ENCODE assay signal across 1 cellular context in the genomic region with DNA sequence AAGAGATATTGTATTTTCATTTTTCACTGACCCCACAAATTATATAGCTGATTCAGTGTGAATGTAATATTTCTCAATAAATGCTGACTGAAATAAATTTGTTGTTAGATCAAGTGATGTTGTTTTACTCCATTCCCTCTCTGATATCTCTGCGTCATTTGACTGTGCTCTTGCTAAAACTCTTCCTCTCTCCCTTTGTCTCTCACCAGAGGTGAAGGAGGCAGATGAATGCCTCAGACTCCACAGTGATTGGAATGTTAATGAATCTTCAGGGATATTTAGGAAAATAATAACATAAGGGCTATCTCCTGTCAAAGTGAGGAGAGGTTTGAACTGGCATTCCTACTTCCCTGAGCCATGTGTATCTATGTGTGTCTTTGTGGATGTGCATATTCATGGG.
TF ChIP-seq lines count a peak whose summit lies in the region.

No MANE protein-coding gene starts in this region.

TF ChIP-seq in K562, 482 proteins besides CTCF, POLR2A, EP300 and RAD21:
- no peak for TF ChIP-seq CTCFL (IDR thresholded peaks at IDR 0.05; ENCODE audit: borderline replicate concordance, insufficient read depth, low read depth, low read length, poor library complexity, severe bottlenecking)
- no peak for TF ChIP-seq RB1 (IDR thresholded peaks at IDR 0.05; ENCODE audit: low read depth)
- TF ChIP-seq ZNF316 (IDR thresholded peaks at IDR 0.05) = peak; percentile 27; the same call in 1 of the 2 replicates
- TF ChIP-seq NFYB (IDR thresholded peaks at IDR 0.05; ENCODE audit: extremely low read depth, insufficient read length) = no peak
TF ChIP-seq in K562: peak in this region for 1.
